ENCODE assay signal across 22 cellular contexts in genomic region chr10:24556137-24556536, GRCh38.
"Had no signal": no experiment of that assay in that cellular context is flagged by ENCODE, and none has a peak within 500 bp of the region (broad histone marks: within the 10 kb centered on the region; RNA-seq: fewer than 3 reads in every experiment).

No MANE protein-coding gene starts in this region.

- H3K27me3 ChIP-seq: breast epithelium, gastrocnemius medialis, pancreas, testis, transverse colon had no signal

- H3K9me3 ChIP-seq: gastrocnemius medialis, pancreas, prostate gland, testis, transverse colon had no signal

- H3K4me1 ChIP-seq: pancreas, prostate gland had no signal

- H3K36me3 ChIP-seq: breast epithelium, gastrocnemius medialis, pancreas, prostate gland, transverse colon had no signal

- H3K4me3 ChIP-seq: breast epithelium, gastrocnemius medialis, pancreas, prostate gland, skin epidermis, testis, transverse colon had no signal

- H3K27ac ChIP-seq: gastrocnemius medialis, pancreas, prostate gland, skin epidermis, testis, transverse colon had no signal

- DNase-seq: activated CD4-positive, alpha-beta memory T cell treated with anti-CD3 and anti-CD28 coated beads, Interleukin-2, amount 10 ng/mL, durations not matched to agents 7 days and 5 days; activated CD4-positive, alpha-beta T cell treated with anti-CD3 and anti-CD28 coated beads, Interleukin-2, amount 10 ng/mL, durations not matched to agents 24 days and 14 days; activated CD4-positive, CD25-positive, alpha-beta regulatory T cell treated with anti-CD3 and anti-CD28 coated beads, Interleukin-2, amount 50 U/mL, for 72 hours; activated naive CD8-positive, alpha-beta T cell treated with anti-CD3 and anti-CD28 coated beads, Interleukin-2, amount 50 U/mL, for 24 hours; activated T-cell treated with anti-CD3 and anti-CD28 coated beads, Interleukin-2, amount 50 U/mL, for 48 hours; central memory CD4-positive, alpha-beta T cell; gastrocnemius medialis; hippocampal formation; left colon; mammary epithelial cell; nephron progenitor cell; nucleus accumbens; pancreas; retina; stimulated activated CD4-positive, alpha-beta T cell treated with anti-CD3 and anti-CD28 coated beads, Interleukin-12 subunit alpha, Interleukin-12 subunit beta, amount 100 ng/mL, for 4 hours; stimulated activated CD4-positive, alpha-beta T cell treated with anti-CD3 and anti-CD28 coated beads, Interleukin-4, amount 100 ng/mL, for 1 hour; stimulated activated naive CD8-positive, alpha-beta T cell treated with anti-CD3 and anti-CD28 coated beads, Interleukin-15, Interleukin-2, amounts not matched to agents 100 U/mL and 50 U/mL, for 24 hours; testis; transverse colon had no signal

- ATAC-seq: activated naive CD8-positive, alpha-beta T cell treated with anti-CD3 and anti-CD28 coated beads, Interleukin-2, amount 50 U/mL, for 24 hours; gastrocnemius medialis; left colon; stimulated activated naive CD8-positive, alpha-beta T cell treated with anti-CD3 and anti-CD28 coated beads, Interleukin-15, Interleukin-2, amounts not matched to agents 100 U/mL and 50 U/mL, for 24 hours had no signal
